ENCODE assay signal across 8 cellular contexts in genomic region chr17:81049973-81050551, GRCh38. TPM values are rescaled to one million over a fixed set of nuclear protein-coding genes. Genes with fewer than 3 reads are reported as not detected.
DNase-seq lines count a peak whose midpoint lies in the region; ATAC-seq and TF ChIP-seq lines count a peak whose summit lies in the region.

No MANE protein-coding gene starts in this region.

- H3K4me3 Mint-ChIP-seq in mesothelial cell of epicardium: no peak overlapping the region

- ATAC-seq in Right ventricle myocardium inferior (peak; percentile 27), HG03025 (IDR thresholded peaks at IDR 0.05; ENCODE audit: low FRiP score, unreplicated experiment) (no peak), HG02870 (IDR thresholded peaks at IDR 0.05; ENCODE audit: unreplicated experiment) (no peak)

- TF ChIP-seq CTCF in colonic mucosa (IDR thresholded peaks at IDR 0.05) (no peak), mesothelial cell of epicardium (IDR thresholded peaks at IDR 0.05; ENCODE audit: unreplicated experiment) (no peak)

- no peaks in the 10 kb centered on the region for H3K9me3 ChIP-seq in colonic mucosa

- H3K27ac ChIP-seq in colonic mucosa: no peak overlapping the region

- intact Hi-C loops in Right ventricle myocardium inferior (cut with DNase I) (no loop called here), cardiac septum (cut with DNase I) (no loop called here), colonic mucosa (cut with DNase I) (no loop called here)

- H3K4me1 Mint-ChIP-seq in mesothelial cell of epicardium: peaks cover 48% of the 10 kb centered on the region

- no peaks in the 10 kb centered on the region for H3K36me3 ChIP-seq in colonic mucosa

- no peaks in the 10 kb centered on the region for H3K27me3 ChIP-seq in colonic mucosa

- peak overlapping the region; percentile 27 to 38 for H3K9ac ChIP-seq in colonic mucosa (ENCODE audit: low read depth in 2 of 2, low read length in 2 of 2)

- H3K4me1 ChIP-seq in colonic mucosa: peaks cover 8% of the 10 kb centered on the region

- no peaks in the 10 kb centered on the region for H3K36me3 Mint-ChIP-seq in mesothelial cell of epicardium

- H3K9me3 Mint-ChIP-seq in mesothelial cell of epicardium: no peaks in the 10 kb centered on the region

- no peak overlapping the region for H3K4me3 ChIP-seq in colonic mucosa

- DNase-seq in Right ventricle myocardium inferior (ENCODE audit: missing footprints) (peak; percentile 88), cardiac septum (ENCODE audit: low spot score) (no peak), colonic mucosa (peak; percentile 52), lung microvascular endothelial cell (ENCODE audit: low read depth in 2 of 2) (peak; percentile 37 to 82), mesothelial cell of epicardium (ENCODE audit: low spot score in 2 of 2, unreplicated experiment in 2 of 2) (no peak)
- no peak for DNase-seq in activated CD8-positive, alpha-beta memory T cell treated with anti-CD3 and anti-CD28 coated beads, Interleukin-2, amount 50 U/mL, for 4 hours

- no peaks in the 10 kb centered on the region for H3K27me3 Mint-ChIP-seq in mesothelial cell of epicardium (ENCODE audit: low read depth)

- no peak overlapping the region for H3K27ac Mint-ChIP-seq in mesothelial cell of epicardium

RNA-seq across cellular contexts. Expression of gene BAIAP2, which starts 15.1 kb away (rescaled TPM):
- total RNA-seq in Right ventricle myocardium inferior (32.1 TPM), cardiac septum (9.8 TPM), colonic mucosa (10 to 100 TPM; 14.7 to 22.7 TPM), lung microvascular endothelial cell (21.8 and 57.7 TPM in 2 replicates), mesothelial cell of epicardium (46.5 to 48.9 TPM (median 47.6 TPM) in 3 replicates)

RNA-seq across cellular contexts. Expression of gene CHMP6, which starts 58.4 kb away (rescaled TPM):
- 19.0 TPM for total RNA-seq in Right ventricle myocardium inferior
- total RNA-seq in cardiac septum: 21.7 TPM
- total RNA-seq in colonic mucosa: 10 to 100 TPM; 29.1 to 43.5 TPM
- total RNA-seq in lung microvascular endothelial cell: 12.4 and 14.5 TPM in 2 replicates
- total RNA-seq in mesothelial cell of epicardium: 23.1 to 26.9 TPM (median 26.5 TPM) in 3 replicates

Comparison
In these comparisons a context has a peak if more than half of its experiments do, and no peak if none do; other contexts are left out.
1. DNase-seq: peak in Right ventricle myocardium inferior (single experiment), colonic mucosa (single experiment) and lung microvascular endothelial cell (2 of 2); none in cardiac septum (single experiment), mesothelial cell of epicardium (0 of 2) and activated CD8-positive, alpha-beta memory T cell treated with anti-CD3 and anti-CD28 coated beads, Interleukin-2, amount 50 U/mL, for 4 hours (single experiment).